ENCODE assay signal across 8 cellular contexts in the genomic region with DNA sequence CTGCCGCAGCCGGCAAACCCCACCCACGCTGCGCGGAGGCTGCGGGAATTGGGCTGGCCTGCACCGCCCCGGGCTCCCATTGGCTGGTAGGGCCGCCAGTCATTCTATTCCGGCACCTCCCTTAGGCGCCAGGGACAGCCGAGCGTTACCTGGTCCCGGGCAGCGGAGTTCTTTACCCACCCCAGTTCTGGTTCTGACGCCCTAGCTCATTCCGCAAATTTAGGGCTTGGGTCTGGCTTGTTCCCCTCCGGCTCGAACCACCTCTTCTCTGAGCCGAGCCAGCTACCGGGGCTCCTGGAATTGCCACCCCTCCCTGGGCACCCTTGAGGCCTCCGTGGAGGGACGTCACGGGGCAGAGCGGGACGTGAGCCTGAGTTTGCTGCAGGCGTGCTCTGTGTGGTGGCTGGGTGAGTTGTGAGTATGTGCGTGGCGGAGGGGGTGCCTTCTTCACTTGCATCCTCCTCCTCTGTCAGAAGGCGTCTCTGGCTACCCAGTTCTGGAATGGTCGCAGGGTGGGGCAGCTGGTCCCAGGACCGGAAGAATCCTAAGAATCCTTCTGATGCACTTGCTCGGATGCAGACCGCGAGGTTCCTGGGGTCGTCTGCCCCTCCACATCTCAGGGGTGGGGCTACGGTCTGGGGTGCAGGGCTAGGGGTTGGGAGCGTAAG. TPM values are rescaled to one million over a fixed set of nuclear protein-coding genes. Genes with fewer than 3 reads are reported as not detected.
DNase-seq lines count a peak whose midpoint lies in the region; ATAC-seq lines count a peak whose summit lies in the region.

A gene (minus strand): TSS at position 2 of the 668 bp plus-strand sequence. CDS start 910 bp downstream, outside the sequence.
A gene with protein sequence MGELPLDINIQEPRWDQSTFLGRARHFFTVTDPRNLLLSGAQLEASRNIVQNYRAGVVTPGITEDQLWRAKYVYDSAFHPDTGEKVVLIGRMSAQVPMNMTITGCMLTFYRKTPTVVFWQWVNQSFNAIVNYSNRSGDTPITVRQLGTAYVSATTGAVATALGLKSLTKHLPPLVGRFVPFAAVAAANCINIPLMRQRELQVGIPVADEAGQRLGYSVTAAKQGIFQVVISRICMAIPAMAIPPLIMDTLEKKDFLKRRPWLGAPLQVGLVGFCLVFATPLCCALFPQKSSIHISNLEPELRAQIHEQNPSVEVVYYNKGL (plus strand): TSS at position 107 of the 668 bp plus-strand sequence. CDS start 3,461 bp downstream, outside the sequence.

- H3K9me3 ChIP-seq in esophagus (ENCODE audit: control insufficient read depth in 2 of 2, insufficient read depth in 1 of 2, low read depth in 1 of 2, low read length in 1 of 2) (no peaks in the 10 kb centered on the region), muscle layer of duodenum (ENCODE audit: control insufficient read depth in 1 of 2, low read length in 2 of 2) (no peaks in the 10 kb centered on the region)

- ATAC-seq in GM21529 (IDR thresholded peaks at IDR 0.05; ENCODE audit: unreplicated experiment) = peak; percentile 93

- H3K36me3 ChIP-seq in esophagus (ENCODE audit: control insufficient read depth in 2 of 2, insufficient read depth in 2 of 2, low read length in 1 of 2) (peaks cover 3 to 9% of the 10 kb centered on the region in 2 donors), muscle layer of duodenum (ENCODE audit: control insufficient read depth in 1 of 2, insufficient read depth in 2 of 2, low read length in 2 of 2) (peaks cover 16 to 20% of the 10 kb centered on the region in 2 donors)

- H3K4me3 ChIP-seq in esophagus (ENCODE audit: low read depth in 1 of 2, low read length in 2 of 2) (peak within 1 kb of the TSS; percentile 63), muscle layer of duodenum (ENCODE audit: low read depth in 1 of 2, low read length in 2 of 2) (peak within 1 kb of the TSS; percentile 85 to 88)

- H3K27me3 ChIP-seq in esophagus (ENCODE audit: control insufficient read depth in 1 of 2, insufficient read depth in 2 of 2, low read length in 2 of 2) (no peaks in the 10 kb centered on the region), muscle layer of duodenum (ENCODE audit: low read depth, low read length) (peaks cover 5% of the 10 kb centered on the region)

- WGBS in esophagus, 2 donors = 0% methylated on average over 38 of the region's 38 CpGs

- H3K27ac ChIP-seq in esophagus (ENCODE audit: low read depth in 2 of 2, low read length in 1 of 2) (peak within 1 kb of the TSS; percentile 91 to 96), muscle layer of duodenum (ENCODE audit: low read length) (peak within 1 kb of the TSS; percentile 92)

- DNase-seq in D341Med (ENCODE audit: low spot score) = peak; percentile 94
- DNase-seq in HuH-7.5 (ENCODE audit: low spot score) = peak; percentile 95
- peak; percentile 94 for DNase-seq in OCI-M1 (lab: John Stamatoyannopoulos, UW)
- peak; percentile 97 to 98 for DNase-seq in activated T-cell treated with anti-CD3 and anti-CD28 coated beads, Interleukin-2, amount 50 U/mL, for 48 hours
- peak; percentile 94 for DNase-seq in stimulated activated CD8-positive, alpha-beta memory T cell treated with anti-CD3 and anti-CD28 coated beads, Interleukin-7, amount 100 ng/mL, for 24 hours (ENCODE audit: low read depth)

- H3K4me1 ChIP-seq in esophagus (ENCODE audit: control insufficient read depth in 2 of 2, insufficient read depth in 2 of 2, low read length in 1 of 2) (peaks cover 3 to 11% of the 10 kb centered on the region in 2 donors), muscle layer of duodenum (ENCODE audit: control insufficient read depth in 1 of 2, insufficient read depth in 2 of 2, low read length in 2 of 2) (peaks cover 0 to 18% of the 10 kb centered on the region in 2 donors)

RNA-seq across cellular contexts. Expression of the first gene that starts in this region (rescaled TPM):
- polyA plus RNA-seq in esophagus = under 1 TPM; 0.11 to 0.14 TPM

RNA-seq across cellular contexts. Expression of the second gene that starts in this region (rescaled TPM):
- polyA plus RNA-seq in esophagus = 1 to 10 TPM; 5.2 to 5.7 TPM

Comparison
In these comparisons a context has a peak if more than half of its experiments do, and no peak if none do; other contexts are left out.
1. Peak in every context shown above with its lines: DNase-seq, ATAC-seq, H3K4me3 ChIP-seq and H3K27ac ChIP-seq.